Comparison of ENCODE assay signal across 9 cellular contexts in the genomic region with DNA sequence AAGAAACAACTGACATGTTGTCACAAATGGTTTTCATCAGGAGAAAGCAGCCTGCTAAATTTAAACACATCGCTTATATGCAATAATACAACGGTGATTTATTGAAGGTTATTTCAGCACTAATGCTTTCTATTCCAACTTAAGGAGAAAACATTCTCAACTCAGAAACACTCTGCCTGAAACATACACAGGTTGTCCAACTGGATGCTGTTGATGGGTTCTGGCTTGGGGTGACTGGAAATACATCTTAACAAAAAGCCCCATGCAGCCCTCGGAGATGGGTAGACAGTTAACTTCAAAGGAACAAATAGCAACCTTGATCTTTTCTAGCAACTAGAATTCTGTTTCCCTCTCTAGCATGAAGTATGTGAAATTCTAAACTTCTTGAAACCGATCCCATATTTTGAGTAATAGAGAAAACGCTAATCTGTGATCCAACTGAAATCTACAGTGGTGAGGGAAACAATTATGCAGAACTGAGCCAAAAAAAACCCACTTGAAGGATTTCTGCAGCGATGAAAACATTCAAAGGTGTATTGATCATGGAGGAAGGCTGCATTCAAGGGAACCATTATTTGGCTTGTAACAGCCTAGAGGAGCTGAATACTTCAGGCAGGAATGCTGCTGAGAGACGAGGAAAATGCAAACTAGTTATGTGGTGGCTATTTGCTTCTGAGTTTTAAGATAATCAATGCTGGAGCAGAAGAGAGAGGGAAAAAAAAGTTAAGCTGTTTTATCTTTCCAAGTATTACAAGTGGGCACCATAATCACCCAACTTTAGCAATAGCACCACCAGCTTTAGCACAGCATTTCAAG. TPM values are rescaled to one million over a fixed set of nuclear protein-coding genes. Genes with fewer than 3 reads are reported as not detected.
A peak's percentile ranks its signal among the peaks of the same experiment; 100 is the strongest.
DNase-seq lines count a peak whose midpoint lies in the region; ATAC-seq, FAIRE-seq and TF ChIP-seq lines count a peak whose summit lies in the region.
"Had no signal": no experiment of that assay in that cellular context is flagged by ENCODE, and none has a peak within 500 bp of the region (broad histone marks: within the 10 kb centered on the region; RNA-seq: fewer than 3 reads in every experiment).

No MANE protein-coding gene starts in this region.

- TF ChIP-seq CTCF in OCI-LY1 (IDR thresholded peaks at IDR 0.05; ENCODE audit: low read length) (no peak), pancreas (IDR thresholded peaks at IDR 0.05) (no peak)

- H3K9me3 ChIP-seq in OCI-LY1 (ENCODE audit: low read length) (no peaks in the 10 kb centered on the region), pancreas (no peaks in the 10 kb centered on the region)

- peak overlapping the region; percentile 100 for H3K27ac ChIP-seq in OCI-LY1 (ENCODE audit: low read depth, low read length, poor library complexity, severe bottlenecking)
- H3K27ac ChIP-seq in pancreas, result peak overlapping the region; percentile 1 to 99 (median 96)

- H3K27me3 ChIP-seq in OCI-LY1 (ENCODE audit: insufficient read depth, low read length) (no peaks in the 10 kb centered on the region), pancreas (no peaks in the 10 kb centered on the region)

- H3K9me2 ChIP-seq in OCI-LY1 (ENCODE audit: low read depth, low read length), result no peaks in the 10 kb centered on the region

- H3K4me2 ChIP-seq in OCI-LY1 (ENCODE audit: low read length), result peak overlapping the region; percentile 77

- FAIRE-seq in pancreas (lab: Jason Lieb, UNC), result no peak

- 40 to 45% methylated on average over 7 of the region's 7 CpGs for WGBS in pancreas, 2 donors

- H4K20me1 ChIP-seq in OCI-LY1 (ENCODE audit: insufficient read depth, low read length), result no peaks in the 10 kb centered on the region

- DNase-seq in CD1c-positive myeloid dendritic cell (ENCODE audit: extremely low spot score) (peak; percentile 24), erythroblast (lab: John Stamatoyannopoulos, UW) (peak; percentile 34 to 59), pancreas (no peak), Kasumi-1 (lab: John Stamatoyannopoulos, UW) (no peak), HuH-7 (ENCODE audit: low spot score) (no peak)
- DNase-seq: DMS153 had no signal

- H3K36me3 ChIP-seq in OCI-LY1 (ENCODE audit: insufficient read depth, low read length) (peaks cover 75% of the 10 kb centered on the region), pancreas (no peaks in the 10 kb centered on the region)

- peaks cover 98% of the 10 kb centered on the region for H3K79me2 ChIP-seq in OCI-LY1 (ENCODE audit: insufficient read depth, low read length)

- H3F3A ChIP-seq in OCI-LY1 (ENCODE audit: insufficient read depth, low read length), result no peaks in the 10 kb centered on the region

- intact Hi-C loops in pancreas (cut with DNase I), result no loop called here

- H3K4me3 ChIP-seq in OCI-LY1 (ENCODE audit: low read depth, low read length, poor library complexity, severe bottlenecking), result peak overlapping the region; percentile 87
- H3K4me3 ChIP-seq in pancreas, result no peak overlapping the region

- peak overlapping the region; percentile 52 for H3K9ac ChIP-seq in OCI-LY1 (ENCODE audit: low read length)

- TF ChIP-seq POLR2A in erythroblast (IDR thresholded peaks at IDR 0.05; ENCODE audit: low read length), result peak; percentile 8

- H3K4me1 ChIP-seq in OCI-LY1 (ENCODE audit: insufficient read depth, low read length, severe bottlenecking), result peaks cover 88% of the 10 kb centered on the region
- H3K4me1 ChIP-seq in pancreas, result peaks cover 47 to 67% (median 58%) of the 10 kb centered on the region in 3 donors

- no peak for ATAC-seq in pancreas
- ATAC-seq in HG02852 (IDR thresholded peaks at IDR 0.05; ENCODE audit: unreplicated experiment), result no peak
- no peak for ATAC-seq in HG03095 (IDR thresholded peaks at IDR 0.05; ENCODE audit: unreplicated experiment)

- no peak overlapping the region for H2AFZ ChIP-seq in OCI-LY1 (ENCODE audit: low read length)

RNA-seq across cellular contexts. Expression of a gene that starts 6.9 kb away (rescaled TPM):
- 10 to 100 TPM; 11.3 to 25.6 (median 18.5) TPM for total RNA-seq in pancreas
- polyA plus RNA-seq in pancreas, result 10 to 100 TPM; 10.8 to 13.9 TPM

Comparison
In these comparisons a context has a peak if more than half of its experiments do, and no peak if none do; other contexts are left out.
1. DNase-seq: peak in CD1c-positive myeloid dendritic cell (single experiment) and erythroblast (2 of 2); none in pancreas (0 of 6), Kasumi-1 (0 of 2) and HuH-7 (single experiment).